ENCODE assay signal across 1 cellular context in genomic region chr2:135299656-135300244, GRCh38.
TF ChIP-seq lines count a peak whose summit lies in the region.

No MANE protein-coding gene starts in this region.

TF ChIP-seq in K562, 482 proteins besides CTCF, POLR2A, EP300 and RAD21 (continued from another document):
- no peak for TF ChIP-seq ETS1 (conservative IDR thresholded peaks at IDR 0.05; ENCODE audit: control insufficient read depth, low read depth, low read length)
- TF ChIP-seq ZNF316 (IDR thresholded peaks at IDR 0.05): peak; percentile 78
- TF ChIP-seq C11orf30 (IDR thresholded peaks at IDR 0.05; ENCODE audit: low read depth): peak; percentile 47
- TF ChIP-seq RNF2 (IDR thresholded peaks at IDR 0.05): no peak
- TF ChIP-seq MAFK (IDR thresholded peaks at IDR 0.05; ENCODE audit: low read length): peak; percentile 62; the same call in 1 of the 2 replicates
- TF ChIP-seq, protein P1, sequence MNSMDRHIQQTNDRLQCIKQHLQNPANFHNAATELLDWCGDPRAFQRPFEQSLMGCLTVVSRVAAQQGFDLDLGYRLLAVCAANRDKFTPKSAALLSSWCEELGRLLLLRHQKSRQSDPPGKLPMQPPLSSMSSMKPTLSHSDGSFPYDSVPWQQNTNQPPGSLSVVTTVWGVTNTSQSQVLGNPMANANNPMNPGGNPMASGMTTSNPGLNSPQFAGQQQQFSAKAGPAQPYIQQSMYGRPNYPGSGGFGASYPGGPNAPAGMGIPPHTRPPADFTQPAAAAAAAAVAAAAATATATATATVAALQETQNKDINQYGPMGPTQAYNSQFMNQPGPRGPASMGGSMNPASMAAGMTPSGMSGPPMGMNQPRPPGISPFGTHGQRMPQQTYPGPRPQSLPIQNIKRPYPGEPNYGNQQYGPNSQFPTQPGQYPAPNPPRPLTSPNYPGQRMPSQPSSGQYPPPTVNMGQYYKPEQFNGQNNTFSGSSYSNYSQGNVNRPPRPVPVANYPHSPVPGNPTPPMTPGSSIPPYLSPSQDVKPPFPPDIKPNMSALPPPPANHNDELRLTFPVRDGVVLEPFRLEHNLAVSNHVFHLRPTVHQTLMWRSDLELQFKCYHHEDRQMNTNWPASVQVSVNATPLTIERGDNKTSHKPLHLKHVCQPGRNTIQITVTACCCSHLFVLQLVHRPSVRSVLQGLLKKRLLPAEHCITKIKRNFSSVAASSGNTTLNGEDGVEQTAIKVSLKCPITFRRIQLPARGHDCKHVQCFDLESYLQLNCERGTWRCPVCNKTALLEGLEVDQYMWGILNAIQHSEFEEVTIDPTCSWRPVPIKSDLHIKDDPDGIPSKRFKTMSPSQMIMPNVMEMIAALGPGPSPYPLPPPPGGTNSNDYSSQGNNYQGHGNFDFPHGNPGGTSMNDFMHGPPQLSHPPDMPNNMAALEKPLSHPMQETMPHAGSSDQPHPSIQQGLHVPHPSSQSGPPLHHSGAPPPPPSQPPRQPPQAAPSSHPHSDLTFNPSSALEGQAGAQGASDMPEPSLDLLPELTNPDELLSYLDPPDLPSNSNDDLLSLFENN (IDR thresholded peaks at IDR 0.05; ENCODE audit: low read depth in 2 of 2, low read length in 2 of 2): no peak
- no peak for TF ChIP-seq NCOA1 (IDR thresholded peaks at IDR 0.05; ENCODE audit: low read depth)
- TF ChIP-seq KDM1A (IDR thresholded peaks at IDR 0.05): no peak
- TF ChIP-seq, protein P2, sequence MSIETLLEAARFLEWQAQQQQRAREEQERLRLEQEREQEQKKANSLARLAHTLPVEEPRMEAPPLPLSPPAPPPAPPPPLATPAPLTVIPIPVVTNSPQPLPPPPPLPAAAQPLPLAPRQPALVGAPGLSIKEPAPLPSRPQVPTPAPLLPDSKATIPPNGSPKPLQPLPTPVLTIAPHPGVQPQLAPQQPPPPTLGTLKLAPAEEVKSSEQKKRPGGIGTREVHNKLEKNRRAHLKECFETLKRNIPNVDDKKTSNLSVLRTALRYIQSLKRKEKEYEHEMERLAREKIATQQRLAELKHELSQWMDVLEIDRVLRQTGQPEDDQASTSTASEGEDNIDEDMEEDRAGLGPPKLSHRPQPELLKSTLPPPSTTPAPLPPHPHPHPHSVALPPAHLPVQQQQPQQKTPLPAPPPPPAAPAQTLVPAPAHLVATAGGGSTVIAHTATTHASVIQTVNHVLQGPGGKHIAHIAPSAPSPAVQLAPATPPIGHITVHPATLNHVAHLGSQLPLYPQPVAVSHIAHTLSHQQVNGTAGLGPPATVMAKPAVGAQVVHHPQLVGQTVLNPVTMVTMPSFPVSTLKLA (conservative IDR thresholded peaks at IDR 0.05): no peak
- no peak for TF ChIP-seq IRF9 (tag; IDR thresholded peaks at IDR 0.05)
- no peak for TF ChIP-seq ASH1L (IDR thresholded peaks at IDR 0.05; ENCODE audit: borderline replicate concordance, low read depth, partially characterized antibody)
- no peak for TF ChIP-seq ZNF592 (IDR thresholded peaks at IDR 0.05)
- no peak for TF ChIP-seq ZSCAN29 (IDR thresholded peaks at IDR 0.05)
- TF ChIP-seq MAFF (IDR thresholded peaks at IDR 0.05; ENCODE audit: low read length): peak; percentile 69
- TF ChIP-seq NBN (IDR thresholded peaks at IDR 0.05; ENCODE audit: low read depth): no peak
- TF ChIP-seq SREBF2 (CRISPR knock-in tag; IDR thresholded peaks at IDR 0.05): no peak
- TF ChIP-seq ADNP (tag; IDR thresholded peaks at IDR 0.05): no peak
- no peak for TF ChIP-seq EP400 (IDR thresholded peaks at IDR 0.05)
- TF ChIP-seq ZNF766 (CRISPR knock-in tag; conservative IDR thresholded peaks at IDR 0.05): no peak
TF ChIP-seq in K562: peak in this region for 5.
